1 cellular context compared by ENCODE assay signal in the genomic region with DNA sequence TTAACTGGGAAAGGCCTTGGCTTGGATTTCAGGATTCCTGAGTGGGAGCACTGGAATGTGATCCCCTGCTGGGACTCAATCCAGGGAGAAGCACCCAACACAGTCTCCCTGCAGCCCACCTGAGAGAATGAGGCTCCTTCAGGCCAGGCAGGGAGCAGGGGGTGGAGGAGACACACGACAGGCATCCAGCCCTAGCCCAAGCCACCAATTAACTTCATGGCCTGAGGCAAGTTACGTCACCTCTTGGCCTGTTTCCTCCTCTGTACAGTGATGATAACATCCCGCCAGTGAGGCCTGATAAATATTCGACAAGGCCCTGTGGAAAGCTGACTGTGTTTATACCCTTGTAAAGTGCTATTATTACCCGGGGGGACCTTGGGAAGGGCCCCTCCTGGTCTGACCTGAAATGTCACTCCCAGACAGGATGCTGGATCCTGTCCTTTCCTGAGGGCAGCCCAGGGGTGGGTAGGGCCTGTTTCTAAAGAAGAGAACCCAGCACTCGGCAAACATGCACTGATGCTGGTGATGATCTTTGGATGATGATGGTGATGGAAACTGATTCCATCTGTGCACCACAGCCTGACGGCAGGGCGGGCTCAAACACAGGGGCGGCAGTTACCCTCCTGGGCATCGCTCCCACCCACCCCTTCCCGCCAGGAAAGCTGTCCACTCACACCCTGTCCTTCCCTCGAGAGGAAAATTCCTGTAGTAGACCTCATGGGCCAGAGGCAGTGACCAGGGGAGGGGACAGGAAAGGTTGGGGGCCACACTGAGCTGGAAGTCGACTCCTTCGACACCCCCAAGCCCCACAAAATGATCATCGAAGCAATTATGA.
TF ChIP-seq lines count a peak whose summit lies in the region.

No MANE protein-coding gene starts in this region.

TF ChIP-seq in H1, 55 proteins besides CTCF, POLR2A, EP300 and RAD21:
- no peak for TF ChIP-seq CTBP2 (IDR thresholded peaks at IDR 0.05; ENCODE audit: borderline replicate concordance, insufficient read depth, insufficient read length, low read length)
- no peak for TF ChIP-seq KDM1A (IDR thresholded peaks at IDR 0.05; ENCODE audit: borderline replicate concordance, low read length)
